ENCODE assay signal across 10 cellular contexts in the genomic region with DNA sequence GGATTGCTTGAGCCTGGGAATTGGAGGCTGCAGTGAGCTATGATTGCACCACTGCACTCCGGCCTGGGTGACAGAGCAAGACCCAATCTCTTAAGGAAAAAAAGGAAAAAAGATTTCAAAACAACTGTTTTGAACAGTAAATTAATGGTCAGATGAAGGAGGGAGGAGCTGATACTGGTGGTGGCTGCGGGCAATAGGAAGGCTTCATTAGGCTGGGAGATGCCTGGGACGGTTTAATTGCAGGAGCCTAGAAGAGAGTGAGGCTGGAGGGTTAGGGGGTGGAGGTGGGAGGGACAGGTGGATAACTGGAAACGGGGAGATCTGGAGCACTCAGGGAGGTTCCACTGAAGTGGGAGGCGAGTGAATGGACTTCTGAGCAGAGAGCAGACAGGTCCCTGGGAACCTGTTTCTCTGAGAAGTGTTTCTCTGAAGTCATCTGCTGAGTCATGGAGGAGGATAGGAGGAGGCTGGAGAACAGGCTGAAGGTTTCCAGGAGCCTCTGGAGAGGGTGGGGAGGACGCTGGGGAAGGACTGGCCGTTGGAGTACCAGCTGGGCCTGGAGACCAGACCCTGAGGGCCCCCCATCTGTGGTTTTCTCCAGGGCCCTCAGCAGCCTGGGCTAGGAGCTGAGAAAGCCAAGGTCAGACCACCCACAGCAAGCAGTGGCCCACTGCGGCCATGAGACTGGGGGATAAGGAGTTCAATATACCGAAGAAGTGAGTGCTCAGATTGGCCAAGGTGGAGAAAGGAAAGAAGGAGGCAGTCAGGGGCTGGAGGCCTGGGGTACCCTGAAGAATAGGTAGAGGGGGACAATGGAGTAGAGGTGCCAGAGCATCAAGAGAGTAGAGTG. TPM values are rescaled to one million over a fixed set of nuclear protein-coding genes. Genes with fewer than 3 reads are reported as not detected.
DNase-seq lines count a peak whose midpoint lies in the region; ATAC-seq and TF ChIP-seq lines count a peak whose summit lies in the region.
"Had no signal": no experiment of that assay in that cellular context is flagged by ENCODE, and none has a peak within 500 bp of the region (broad histone marks: within the 10 kb centered on the region; RNA-seq: fewer than 3 reads in every experiment).

No MANE protein-coding gene starts in this region.

- dilution Hi-C loops in mammary epithelial cell (cut with HindIII; ENCODE audit: low sequenced_read_pairs): no loop called here

- WGBS in mammary epithelial cell (ENCODE audit: low coverage, missing lambda C conversion rate): 97% methylated on average over 5 of the region's 9 CpGs

- TF ChIP-seq CTCF in KMS-11 (conservative IDR thresholded peaks at IDR 0.05; ENCODE audit: low read depth, low read length): no peak
- no peak for TF ChIP-seq CTCF in mammary epithelial cell (conservative IDR thresholded peaks at IDR 0.05 in 1 of 2, IDR thresholded peaks at IDR 0.05 in 1 of 2; ENCODE audit: extremely low read depth in 1 of 2, insufficient read depth in 1 of 2, low read depth in 1 of 2, low read length in 2 of 2)
- no peak for TF ChIP-seq CTCF in mucosa of descending colon (IDR thresholded peaks at IDR 0.05)
- no peak for TF ChIP-seq CTCF in OCI-LY7 (conservative IDR thresholded peaks at IDR 0.05; ENCODE audit: low read length)

- H3K79me2 ChIP-seq in KMS-11 (ENCODE audit: insufficient read depth, low read depth) (no peaks in the 10 kb centered on the region), mammary epithelial cell (ENCODE audit: insufficient read depth, low read length) (no peaks in the 10 kb centered on the region), OCI-LY7 (ENCODE audit: insufficient read depth, low read depth, low read length) (no peaks in the 10 kb centered on the region)

- H2AFZ ChIP-seq in KMS-11 (ENCODE audit: low read depth) (peak overlapping the region; percentile 44; the same call in 1 of the 2 replicates), mammary epithelial cell (ENCODE audit: low read depth, low read length) (peak overlapping the region; percentile 41), OCI-LY7 (ENCODE audit: low read length) (no peak overlapping the region)

- no peak overlapping the region for H3K9ac ChIP-seq in KMS-11
- H3K9ac ChIP-seq in mammary epithelial cell (ENCODE audit: insufficient read depth, low read length): no peak overlapping the region

- H3K27ac ChIP-seq in KMS-11 (no peak overlapping the region), mammary epithelial cell (ENCODE audit: insufficient read depth, low read depth, low read length) (no peak overlapping the region), OCI-LY7 (ENCODE audit: low read depth, low read length, poor library complexity, severe bottlenecking) (no peak overlapping the region)

- in situ Hi-C loops in mammary epithelial cell (cut with MboI; ENCODE audit: low sequenced_read_pairs in 2 of 2): no loop called here

- ATAC-seq in mucosa of descending colon: peak; percentile 39
- ATAC-seq in HG02938 (IDR thresholded peaks at IDR 0.05; ENCODE audit: unreplicated experiment): no peak
- ATAC-seq in GM21528 (IDR thresholded peaks at IDR 0.05; ENCODE audit: low FRiP score, unreplicated experiment): no peak

- CTCF ChIA-PET in mammary epithelial cell (lab: Charles Lee; ENCODE audit: low non-redundant PET): no interaction called here
- CTCF ChIA-PET in OCI-LY7 (lab: Charles Lee; ENCODE audit: unreplicated experiment): interaction anchor here (0.6 to 1.2 kb wide), 2 partner anchors 9 to 13 kb away, joined by 3 to 4 read pairs; no protein-coding TSS in a partner anchor

- no peak overlapping the region for H3K4me2 ChIP-seq in KMS-11
- H3K4me2 ChIP-seq in mammary epithelial cell (ENCODE audit: insufficient read depth, low read depth, low read length): no peak overlapping the region
- no peak overlapping the region for H3K4me2 ChIP-seq in OCI-LY7 (ENCODE audit: low read length)

- BruUV-seq in mammary epithelial cell (replicated peaks; lab: Mats Ljungman, UMichigan) (no TSS peak), OCI-LY7 (replicated peaks; lab: Mats Ljungman, UMichigan) (no TSS peak)

- no peaks in the 10 kb centered on the region for H3K9me2 ChIP-seq in OCI-LY7 (ENCODE audit: insufficient read depth, low read length)

- no peaks in the 10 kb centered on the region for H3K9me3 ChIP-seq in mammary epithelial cell (replicated peaks; ENCODE audit: insufficient read depth, low read length)
- no peaks in the 10 kb centered on the region for H3K9me3 ChIP-seq in mucosa of descending colon
- no peaks in the 10 kb centered on the region for H3K9me3 ChIP-seq in OCI-LY7 (ENCODE audit: low read length)

- H3K36me3 ChIP-seq in KMS-11 (ENCODE audit: insufficient read depth): no peaks in the 10 kb centered on the region
- no peaks in the 10 kb centered on the region for H3K36me3 ChIP-seq in mammary epithelial cell (ENCODE audit: insufficient read depth, low read length)
- no peaks in the 10 kb centered on the region for H3K36me3 ChIP-seq in mucosa of descending colon (ENCODE audit: low read depth)
- H3K36me3 ChIP-seq in OCI-LY7 (ENCODE audit: insufficient read depth, low read length): no peaks in the 10 kb centered on the region

- H3K4me3 ChIP-seq in KMS-11 (IDR thresholded peaks at IDR 0.05; ENCODE audit: insufficient read depth, low read depth, low read length) (no peak overlapping the region), mammary epithelial cell (replicated peaks in 1 of 3; ENCODE audit: insufficient read depth in 1 of 3, low read depth in 2 of 3, low read length in 3 of 3) (no peak overlapping the region), mucosa of descending colon (no peak overlapping the region), OCI-LY7 (ENCODE audit: low read depth, low read length, poor library complexity, severe bottlenecking) (no peak overlapping the region)

- H3K27me3 ChIP-seq in KMS-11 (ENCODE audit: insufficient read depth, low read depth): no peaks in the 10 kb centered on the region
- H3K27me3 ChIP-seq in mammary epithelial cell (ENCODE audit: insufficient read depth, low read length): no peaks in the 10 kb centered on the region

- intact Hi-C loops in mammary epithelial cell (cut with micrococcal nuclease) (no loop called here), mucosa of descending colon (cut with DNase I, micrococcal nuclease) (no loop called here), OCI-LY7 (cut with micrococcal nuclease; ENCODE audit: unreplicated experiment) (no loop called here)

- H3K4me1 ChIP-seq in KMS-11 (ENCODE audit: low read depth, poor library complexity, severe bottlenecking) (peaks cover 8% of the 10 kb centered on the region), mammary epithelial cell (ENCODE audit: insufficient read depth, low read length) (peaks cover 7% of the 10 kb centered on the region), mucosa of descending colon (ENCODE audit: low read depth) (no peaks in the 10 kb centered on the region), OCI-LY7 (ENCODE audit: insufficient read depth, low read length, poor library complexity, severe bottlenecking) (no peaks in the 10 kb centered on the region)

- POLR2A ChIA-PET in OCI-LY7 (lab: Charles Lee): interaction anchor here (1.2 kb wide), 1 partner anchor 14 kb away, joined by 4 read pairs; no protein-coding TSS in a partner anchor

- H4K20me1 ChIP-seq in KMS-11 (ENCODE audit: insufficient read depth): no peaks in the 10 kb centered on the region
- H4K20me1 ChIP-seq in mammary epithelial cell (ENCODE audit: insufficient read depth, low read length): no peaks in the 10 kb centered on the region
- no peaks in the 10 kb centered on the region for H4K20me1 ChIP-seq in OCI-LY7 (ENCODE audit: insufficient read depth, low read length)

- DNase-seq in AML-193 (lab: John Stamatoyannopoulos, UW): peak; percentile 3 to 14
- DNase-seq in mammary epithelial cell: peak; percentile 66
- DNase-seq in mucosa of descending colon: no peak
- no peak for DNase-seq in OCI-LY7 (ENCODE audit: low spot score)
- no peak for DNase-seq in DMS79 (lab: John Stamatoyannopoulos, UW)
- DNase-seq: activated CD4-positive, alpha-beta T cell treated with anti-CD3 and anti-CD28 coated beads for 1 hour; NCI-H446 treated with DMSO at 0.1 percent for 48 hours had no signal

RNA-seq across cellular contexts. Expression of a gene that starts 14.4 kb away (rescaled TPM):
- total RNA-seq in mammary epithelial cell: 100 to 1,000 TPM; 155 to 227 TPM
- 74.1 TPM for polyA plus RNA-seq in mammary epithelial cell
- polyA minus RNA-seq in mammary epithelial cell: 151 TPM
- total RNA-seq in mucosa of descending colon: 100 to 1,000 TPM in 2 of 3 donors, 10 to 100 TPM in 1; 74.3 to 114 (median 102) TPM
- 42.6 and 45.5 TPM in 2 replicates for total RNA-seq in OCI-LY7 (2014; rRNA removed; shearing (Covaris generic))
- total RNA-seq in OCI-LY7 (2022): 109 and 126 TPM in 2 replicates

RNA-seq across cellular contexts. Expression of a gene that starts 36.3 kb away (rescaled TPM):
- total RNA-seq in mammary epithelial cell (1 to 10 TPM in 1 of 2 donors, under 1 TPM in 1; 0.42 to 1.3 TPM), mucosa of descending colon (under 1 TPM in 2 of 3 donors, not detected in 1; 0.32 to 0.72 TPM), OCI-LY7 (2022) (0.44 TPM in 1 of 2 replicates, not detected in the other)
- 0.93 TPM for polyA plus RNA-seq in mammary epithelial cell
- not detected for polyA minus RNA-seq in mammary epithelial cell
- 1.3 TPM in 1 of 2 replicates, not detected in the other for total RNA-seq in OCI-LY7 (2014; rRNA removed; shearing (Covaris generic))

RNA-seq across cellular contexts. Expression of a gene that starts 51.5 kb away (rescaled TPM):
- total RNA-seq in mammary epithelial cell (10 to 100 TPM; 10.2 to 13.1 TPM), mucosa of descending colon (10 to 100 TPM in 2 of 3 donors, 1 to 10 TPM in 1; 4.4 to 16.1 (median 10.8) TPM), OCI-LY7 (2022) (0.48 and 0.57 TPM in 2 replicates)
- polyA plus RNA-seq in mammary epithelial cell: 3.1 TPM
- polyA minus RNA-seq in mammary epithelial cell: 41.8 TPM
- total RNA-seq in OCI-LY7 (2014; rRNA removed; shearing (Covaris generic)): 0.98 and 2.0 TPM in 2 replicates

Comparison
In these comparisons a context has a peak if more than half of its experiments do, and no peak if none do; other contexts are left out.
1. DNase-seq: peak in AML-193 (2 of 2) and mammary epithelial cell (single experiment); none in mucosa of descending colon (0 of 3), OCI-LY7 (single experiment) and DMS79 (single experiment).